ENCODE assay signal across 1 cellular context in genomic region chr7:27662490-27663205, GRCh38.
TF ChIP-seq lines count a peak whose summit lies in the region.

TSS of gene HIBADH (minus strand) at chr7:27662883. CDS start at chr7:27662788, 95 bp downstream.

TF ChIP-seq in K562, 482 proteins besides CTCF, POLR2A, EP300 and RAD21 (continued from another document and continues in another):
- TF ChIP-seq PBX2 (CRISPR knock-in tag; IDR thresholded peaks at IDR 0.05; ENCODE audit: low read depth) = peak; percentile 99
- TF ChIP-seq PBX2 (tag; conservative IDR thresholded peaks at IDR 0.05; ENCODE audit: low read depth) = peak; percentile 100
- TF ChIP-seq SMAD4 (CRISPR knock-in tag; conservative IDR thresholded peaks at IDR 0.05) = peak; percentile 97
- no peak for TF ChIP-seq RFX7 (CRISPR knock-in tag; IDR thresholded peaks at IDR 0.05)
- 0 out of 2 replicates have a peak, but pooled peaks have one; percentile 18 for TF ChIP-seq ZNF764 (CRISPR knock-in tag; IDR thresholded peaks at IDR 0.05; ENCODE audit: low read depth)
- no peak for TF ChIP-seq POLR3G (IDR thresholded peaks at IDR 0.05; ENCODE audit: extremely low read depth, insufficient read length, insufficient replicate concordance)
- TF ChIP-seq PML (IDR thresholded peaks at IDR 0.05; ENCODE audit: low read length) = peak; percentile 63
- TF ChIP-seq, protein P1, sequence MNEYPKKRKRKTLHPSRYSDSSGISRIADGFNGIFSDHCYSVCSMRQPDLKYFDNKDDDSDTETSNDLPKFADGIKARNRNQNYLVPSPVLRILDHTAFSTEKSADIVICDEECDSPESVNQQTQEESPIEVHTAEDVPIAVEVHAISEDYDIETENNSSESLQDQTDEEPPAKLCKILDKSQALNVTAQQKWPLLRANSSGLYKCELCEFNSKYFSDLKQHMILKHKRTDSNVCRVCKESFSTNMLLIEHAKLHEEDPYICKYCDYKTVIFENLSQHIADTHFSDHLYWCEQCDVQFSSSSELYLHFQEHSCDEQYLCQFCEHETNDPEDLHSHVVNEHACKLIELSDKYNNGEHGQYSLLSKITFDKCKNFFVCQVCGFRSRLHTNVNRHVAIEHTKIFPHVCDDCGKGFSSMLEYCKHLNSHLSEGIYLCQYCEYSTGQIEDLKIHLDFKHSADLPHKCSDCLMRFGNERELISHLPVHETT (CRISPR knock-in tag; conservative IDR thresholded peaks at IDR 0.05 in 1 of 2, IDR thresholded peaks at IDR 0.05 in 1 of 2) = peak in 1 of 2 experiments; percentile 81; a peak in 2 of 4 replicates
- no peak for TF ChIP-seq GTF2A2 (tag; IDR thresholded peaks at IDR 0.05)
- TF ChIP-seq CGGBP1 (CRISPR knock-in tag; IDR thresholded peaks at IDR 0.05) = peak; percentile 70; the same call in 1 of the 2 replicates
- TF ChIP-seq MED1 (CRISPR knock-in tag; IDR thresholded peaks at IDR 0.05; ENCODE audit: borderline replicate concordance) = no peak; the same call in 1 of the 2 replicates
- TF ChIP-seq, protein P2, sequence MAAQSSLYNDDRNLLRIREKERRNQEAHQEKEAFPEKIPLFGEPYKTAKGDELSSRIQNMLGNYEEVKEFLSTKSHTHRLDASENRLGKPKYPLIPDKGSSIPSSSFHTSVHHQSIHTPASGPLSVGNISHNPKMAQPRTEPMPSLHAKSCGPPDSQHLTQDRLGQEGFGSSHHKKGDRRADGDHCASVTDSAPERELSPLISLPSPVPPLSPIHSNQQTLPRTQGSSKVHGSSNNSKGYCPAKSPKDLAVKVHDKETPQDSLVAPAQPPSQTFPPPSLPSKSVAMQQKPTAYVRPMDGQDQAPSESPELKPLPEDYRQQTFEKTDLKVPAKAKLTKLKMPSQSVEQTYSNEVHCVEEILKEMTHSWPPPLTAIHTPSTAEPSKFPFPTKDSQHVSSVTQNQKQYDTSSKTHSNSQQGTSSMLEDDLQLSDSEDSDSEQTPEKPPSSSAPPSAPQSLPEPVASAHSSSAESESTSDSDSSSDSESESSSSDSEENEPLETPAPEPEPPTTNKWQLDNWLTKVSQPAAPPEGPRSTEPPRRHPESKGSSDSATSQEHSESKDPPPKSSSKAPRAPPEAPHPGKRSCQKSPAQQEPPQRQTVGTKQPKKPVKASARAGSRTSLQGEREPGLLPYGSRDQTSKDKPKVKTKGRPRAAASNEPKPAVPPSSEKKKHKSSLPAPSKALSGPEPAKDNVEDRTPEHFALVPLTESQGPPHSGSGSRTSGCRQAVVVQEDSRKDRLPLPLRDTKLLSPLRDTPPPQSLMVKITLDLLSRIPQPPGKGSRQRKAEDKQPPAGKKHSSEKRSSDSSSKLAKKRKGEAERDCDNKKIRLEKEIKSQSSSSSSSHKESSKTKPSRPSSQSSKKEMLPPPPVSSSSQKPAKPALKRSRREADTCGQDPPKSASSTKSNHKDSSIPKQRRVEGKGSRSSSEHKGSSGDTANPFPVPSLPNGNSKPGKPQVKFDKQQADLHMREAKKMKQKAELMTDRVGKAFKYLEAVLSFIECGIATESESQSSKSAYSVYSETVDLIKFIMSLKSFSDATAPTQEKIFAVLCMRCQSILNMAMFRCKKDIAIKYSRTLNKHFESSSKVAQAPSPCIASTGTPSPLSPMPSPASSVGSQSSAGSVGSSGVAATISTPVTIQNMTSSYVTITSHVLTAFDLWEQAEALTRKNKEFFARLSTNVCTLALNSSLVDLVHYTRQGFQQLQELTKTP (IDR thresholded peaks at IDR 0.05; ENCODE audit: low read depth in 1 of 2, partially characterized antibody in 2 of 2) = peak in 1 of 2 experiments; percentile 5
- peak; percentile 76; the same call in 1 of the 2 replicates for TF ChIP-seq FOXP1 (CRISPR knock-in tag; IDR thresholded peaks at IDR 0.05)
- no peak for TF ChIP-seq ZBTB1 (CRISPR knock-in tag; IDR thresholded peaks at IDR 0.05; ENCODE audit: borderline replicate concordance, low read depth)
- no peak for TF ChIP-seq ZNF407 (IDR thresholded peaks at IDR 0.05; ENCODE audit: low read depth)
- peak; percentile 56; the same call in 1 of the 2 replicates for TF ChIP-seq NFIC (IDR thresholded peaks at IDR 0.05)
- peak; percentile 89 for TF ChIP-seq KDM5B (IDR thresholded peaks at IDR 0.05; ENCODE audit: insufficient replicate concordance, low read depth, low read length)
- no peak for TF ChIP-seq RREB1 (CRISPR knock-in tag; IDR thresholded peaks at IDR 0.05)
- TF ChIP-seq ZZZ3 (IDR thresholded peaks at IDR 0.05) = no peak
- TF ChIP-seq, protein P3, sequence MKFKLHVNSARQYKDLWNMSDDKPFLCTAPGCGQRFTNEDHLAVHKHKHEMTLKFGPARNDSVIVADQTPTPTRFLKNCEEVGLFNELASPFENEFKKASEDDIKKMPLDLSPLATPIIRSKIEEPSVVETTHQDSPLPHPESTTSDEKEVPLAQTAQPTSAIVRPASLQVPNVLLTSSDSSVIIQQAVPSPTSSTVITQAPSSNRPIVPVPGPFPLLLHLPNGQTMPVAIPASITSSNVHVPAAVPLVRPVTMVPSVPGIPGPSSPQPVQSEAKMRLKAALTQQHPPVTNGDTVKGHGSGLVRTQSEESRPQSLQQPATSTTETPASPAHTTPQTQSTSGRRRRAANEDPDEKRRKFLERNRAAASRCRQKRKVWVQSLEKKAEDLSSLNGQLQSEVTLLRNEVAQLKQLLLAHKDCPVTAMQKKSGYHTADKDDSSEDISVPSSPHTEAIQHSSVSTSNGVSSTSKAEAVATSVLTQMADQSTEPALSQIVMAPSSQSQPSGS (CRISPR knock-in tag; IDR thresholded peaks at IDR 0.05) = no peak
- TF ChIP-seq ATF7 (IDR thresholded peaks at IDR 0.05) = peak; percentile 93
